Comparison of ENCODE assay signal across 35 cellular contexts in genomic region chr5:38051711-38052508, GRCh38.
"Had no signal": no experiment of that assay in that cellular context is flagged by ENCODE, and none has a peak within 500 bp of the region (broad histone marks: within the 10 kb centered on the region; RNA-seq: fewer than 3 reads in every experiment).

No MANE protein-coding gene starts in this region.

- H3K4me3 ChIP-seq: coronary artery, dorsolateral prefrontal cortex, gastroesophageal sphincter, left lung, lung, pancreas, prostate gland, sigmoid colon, stomach, thyroid gland, upper lobe of right lung had no signal

- H3K27ac ChIP-seq: brain microvascular endothelial cell, coronary artery, dorsolateral prefrontal cortex, gastroesophageal sphincter, left lung, pancreas, prostate gland, sigmoid colon, stomach, thyroid gland, upper lobe of right lung, WERI-Rb-1 had no signal

- DNase-seq: activated CD4-positive, alpha-beta memory T cell treated with anti-CD3 and anti-CD28 coated beads for 36 hours; activated CD4-positive, alpha-beta T cell treated with anti-CD3 and anti-CD28 coated beads for 48 hours; activated CD8-positive, alpha-beta memory T cell treated with anti-CD3 and anti-CD28 coated beads, Interleukin-2, amount 50 U/mL, for 4 hours; activated gamma-delta T cell; activated naive CD4-positive, alpha-beta T cell treated with anti-CD3 and anti-CD28 coated beads, Interleukin-2, amount 10 ng/mL, durations not matched to agents 7 days and 5 days; activated naive CD8-positive, alpha-beta T cell treated with anti-CD3 and anti-CD28 coated beads, Interleukin-2, amount 10 ng/mL, durations not matched to agents 7 days and 5 days; activated T-cell treated with anti-CD3 and anti-CD28 coated beads, Interleukin-2, amount 50 U/mL, for 1 hour; amniotic stem cell; brain microvascular endothelial cell; dorsolateral prefrontal cortex; effector memory CD8-positive, alpha-beta T cell; erythroblast; head of caudate nucleus; hippocampal formation; kidney; left lung; naive B cell; nucleus accumbens; pancreas; retina; sigmoid colon; small intestine; stimulated activated CD4-positive, alpha-beta T cell treated with anti-CD3 and anti-CD28 coated beads, Interleukin-2, amount 100 ng/mL, for 24 hours; stimulated activated naive B cell treated with anti-CD40 and anti-IgM and Interleukin-4, amounts not matched to agents 10 μg/mL and 1 μg/mL and 100 μg/mL, for 72 hours; stomach; T-helper 9 cell; thyroid gland; upper lobe of right lung; WERI-Rb-1 had no signal

- H3K4me1 ChIP-seq: left lung, pancreas, prostate gland, stomach, thyroid gland, upper lobe of right lung had no signal

- FAIRE-seq: astrocyte, kidney, pancreas, small intestine had no signal

- ATAC-seq: activated CD4-positive, CD25-positive, alpha-beta regulatory T cell treated with anti-CD3 and anti-CD28 coated beads, Interleukin-2, amount 50 U/mL, for 24 hours; effector memory CD8-positive, alpha-beta T cell; gastroesophageal sphincter; left lung; pancreas; stimulated activated naive B cell treated with anti-CD40 and anti-IgM and Interleukin-4, amounts not matched to agents 10 μg/mL and 1 μg/mL and 100 μg/mL, for 72 hours; upper lobe of right lung had no signal

- H3K27me3 ChIP-seq: brain microvascular endothelial cell, dorsolateral prefrontal cortex, gastroesophageal sphincter, left lung, pancreas, sigmoid colon, stomach, thyroid gland, upper lobe of right lung had no signal

- H3K9me3 ChIP-seq: gastroesophageal sphincter, left lung, pancreas, prostate gland, sigmoid colon, stomach, thyroid gland, upper lobe of right lung had no signal

- H3K36me3 ChIP-seq: brain microvascular endothelial cell, gastroesophageal sphincter, left lung, pancreas, prostate gland, sigmoid colon, stomach, thyroid gland, upper lobe of right lung, WERI-Rb-1 had no signal
